1 cellular context compared by ENCODE assay signal in the genomic region with DNA sequence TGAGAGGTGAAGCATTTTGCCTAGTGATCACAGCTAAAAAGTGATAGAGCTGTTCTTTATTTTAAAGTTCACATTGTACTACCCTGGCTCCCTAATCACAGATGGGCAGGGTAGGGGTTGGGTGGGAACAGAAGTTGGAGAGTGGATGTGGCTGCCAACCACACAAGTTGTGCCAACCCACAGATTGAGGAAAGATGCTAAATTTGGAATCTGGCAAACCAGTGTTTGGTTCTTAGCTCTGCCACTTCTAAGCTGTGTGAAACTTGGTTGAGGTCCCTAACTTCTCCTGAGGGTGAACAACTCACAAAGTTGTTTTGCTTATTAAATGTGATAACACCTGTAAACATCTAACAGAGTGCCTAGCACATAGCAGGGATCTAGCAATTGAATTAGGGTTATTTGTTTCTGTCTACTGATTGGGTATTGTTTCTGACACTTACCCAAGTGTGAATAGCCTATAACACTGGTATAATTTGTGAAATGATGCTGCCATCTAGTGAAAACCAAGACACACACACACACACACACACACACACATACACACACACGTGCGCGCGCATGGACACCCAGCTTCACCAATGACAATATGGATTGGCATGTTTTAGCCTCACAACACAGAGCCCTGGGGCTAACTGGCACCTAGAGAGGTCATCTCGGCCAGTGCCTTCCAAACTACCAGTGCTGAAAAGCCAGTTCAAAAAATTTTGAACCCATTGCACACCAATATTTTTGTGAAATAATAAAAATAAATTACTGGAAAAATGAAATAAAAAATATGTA.
A peak's percentile ranks its signal among the peaks of the same experiment; 100 is the strongest.
TF ChIP-seq lines count a peak whose summit lies in the region.

No MANE protein-coding gene starts in this region.

TF ChIP-seq in K562, 482 proteins besides CTCF, POLR2A, EP300 and RAD21 (continues in another document):
- TF ChIP-seq, protein P1, sequence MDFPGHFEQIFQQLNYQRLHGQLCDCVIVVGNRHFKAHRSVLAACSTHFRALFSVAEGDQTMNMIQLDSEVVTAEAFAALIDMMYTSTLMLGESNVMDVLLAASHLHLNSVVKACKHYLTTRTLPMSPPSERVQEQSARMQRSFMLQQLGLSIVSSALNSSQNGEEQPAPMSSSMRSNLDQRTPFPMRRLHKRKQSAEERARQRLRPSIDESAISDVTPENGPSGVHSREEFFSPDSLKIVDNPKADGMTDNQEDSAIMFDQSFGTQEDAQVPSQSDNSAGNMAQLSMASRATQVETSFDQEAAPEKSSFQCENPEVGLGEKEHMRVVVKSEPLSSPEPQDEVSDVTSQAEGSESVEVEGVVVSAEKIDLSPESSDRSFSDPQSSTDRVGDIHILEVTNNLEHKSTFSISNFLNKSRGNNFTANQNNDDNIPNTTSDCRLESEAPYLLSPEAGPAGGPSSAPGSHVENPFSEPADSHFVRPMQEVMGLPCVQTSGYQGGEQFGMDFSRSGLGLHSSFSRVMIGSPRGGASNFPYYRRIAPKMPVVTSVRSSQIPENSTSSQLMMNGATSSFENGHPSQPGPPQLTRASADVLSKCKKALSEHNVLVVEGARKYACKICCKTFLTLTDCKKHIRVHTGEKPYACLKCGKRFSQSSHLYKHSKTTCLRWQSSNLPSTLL (IDR thresholded peaks at IDR 0.05), result no peak
- TF ChIP-seq, protein P2, sequence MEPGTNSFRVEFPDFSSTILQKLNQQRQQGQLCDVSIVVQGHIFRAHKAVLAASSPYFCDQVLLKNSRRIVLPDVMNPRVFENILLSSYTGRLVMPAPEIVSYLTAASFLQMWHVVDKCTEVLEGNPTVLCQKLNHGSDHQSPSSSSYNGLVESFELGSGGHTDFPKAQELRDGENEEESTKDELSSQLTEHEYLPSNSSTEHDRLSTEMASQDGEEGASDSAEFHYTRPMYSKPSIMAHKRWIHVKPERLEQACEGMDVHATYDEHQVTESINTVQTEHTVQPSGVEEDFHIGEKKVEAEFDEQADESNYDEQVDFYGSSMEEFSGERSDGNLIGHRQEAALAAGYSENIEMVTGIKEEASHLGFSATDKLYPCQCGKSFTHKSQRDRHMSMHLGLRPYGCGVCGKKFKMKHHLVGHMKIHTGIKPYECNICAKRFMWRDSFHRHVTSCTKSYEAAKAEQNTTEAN (CRISPR knock-in tag; IDR thresholded peaks at IDR 0.05), result no peak
- TF ChIP-seq SMC3 (conservative IDR thresholded peaks at IDR 0.05; ENCODE audit: insufficient read depth, low read depth, low read length) (0 out of 2 replicates have a peak, but pooled peaks have one; percentile 28), NUFIP1 (IDR thresholded peaks at IDR 0.05; ENCODE audit: partially characterized antibody) (no peak), NONO (IDR thresholded peaks at IDR 0.05; ENCODE audit: low read depth in 2 of 2, low read length in 1 of 2) (no peak), NCOA6 (IDR thresholded peaks at IDR 0.05) (no peak), ZNF830 (CRISPR knock-in tag; IDR thresholded peaks at IDR 0.05) (no peak), ZNF408 (CRISPR knock-in tag; IDR thresholded peaks at IDR 0.05; ENCODE audit: low read depth) (no peak), HOXB6 (CRISPR knock-in tag; IDR thresholded peaks at IDR 0.05; ENCODE audit: borderline replicate concordance) (no peak), ZNF778 (CRISPR knock-in tag; IDR thresholded peaks at IDR 0.05) (no peak), BCL6 (CRISPR knock-in tag; IDR thresholded peaks at IDR 0.05) (no peak), CC2D1A (IDR thresholded peaks at IDR 0.05) (peak; percentile 34; the same call in 1 of the 2 replicates), ZFP91 (CRISPR knock-in tag; IDR thresholded peaks at IDR 0.05) (no peak), SMARCE1 (IDR thresholded peaks at IDR 0.05) (no peak), EP400 (IDR thresholded peaks at IDR 0.05) (peak; percentile 55; the same call in 1 of the 2 replicates), FOXK2 (conservative IDR thresholded peaks at IDR 0.05 in 1 of 2, IDR thresholded peaks at IDR 0.05 in 1 of 2; ENCODE audit: low read depth in 2 of 2) (peak; percentile 65), HDAC1 (IDR thresholded peaks at IDR 0.05) (no peak), ZBTB9 (CRISPR knock-in tag; IDR thresholded peaks at IDR 0.05) (no peak), ZEB2 (IDR thresholded peaks at IDR 0.05) (no peak), BRF1 (IDR thresholded peaks at IDR 0.05; ENCODE audit: borderline replicate concordance, extremely low read depth, insufficient read length) (no peak), HDAC6 (IDR thresholded peaks at IDR 0.05; ENCODE audit: low read depth, low read length) (no peak), ZNF124 (CRISPR knock-in tag; IDR thresholded peaks at IDR 0.05) (no peak), DEAF1 (CRISPR knock-in tag; IDR thresholded peaks at IDR 0.05) (peak; percentile 47), NFRKB (IDR thresholded peaks at IDR 0.05; ENCODE audit: low read depth) (no peak), RBM25 (IDR thresholded peaks at IDR 0.05; ENCODE audit: low read depth, low read length, severe bottlenecking) (no peak), HMGN3 (IDR thresholded peaks at IDR 0.05; ENCODE audit: borderline replicate concordance, extremely low read depth, insufficient read length, low read depth, low read length) (no peak), HEY1 (CRISPR knock-in tag; IDR thresholded peaks at IDR 0.05; ENCODE audit: borderline replicate concordance) (no peak), RNF219 (CRISPR knock-in tag; IDR thresholded peaks at IDR 0.05) (no peak), HCFC1 (IDR thresholded peaks at IDR 0.05; ENCODE audit: low read depth, low read length) (no peak), NELFE (IDR thresholded peaks at IDR 0.05; ENCODE audit: insufficient read depth, insufficient read length) (no peak), GTF2A2 (tag; IDR thresholded peaks at IDR 0.05) (no peak), GTF2E2 (tag; IDR thresholded peaks at IDR 0.05) (no peak), FOXJ2 (tag; IDR thresholded peaks at IDR 0.05) (no peak), NRF1 (conservative IDR thresholded peaks at IDR 0.05 in 1 of 2, IDR thresholded peaks at IDR 0.05 in 1 of 2) (peak; percentile 64 to 73), GATAD2A (IDR thresholded peaks at IDR 0.05) (no peak), ZNF263 (CRISPR knock-in tag; IDR thresholded peaks at IDR 0.05; ENCODE audit: borderline replicate concordance) (no peak), SP1 (CRISPR knock-in tag; IDR thresholded peaks at IDR 0.05) (no peak), FOXA1 (IDR thresholded peaks at IDR 0.05; ENCODE audit: borderline replicate concordance) (no peak), GABPB1 (CRISPR knock-in tag; IDR thresholded peaks at IDR 0.05) (no peak), TFAM (CRISPR knock-in tag; conservative IDR thresholded peaks at IDR 0.05) (no peak), MED1 (CRISPR knock-in tag; IDR thresholded peaks at IDR 0.05; ENCODE audit: borderline replicate concordance) (no peak), ZNF384 (IDR thresholded peaks at IDR 0.05; ENCODE audit: low read depth, low read length) (no peak), ZZZ3 (IDR thresholded peaks at IDR 0.05) (no peak), NR2C2 (CRISPR knock-in tag; IDR thresholded peaks at IDR 0.05) (no peak), NR2C2 (tag; IDR thresholded peaks at IDR 0.05) (no peak), DIDO1 (tag; IDR thresholded peaks at IDR 0.05; ENCODE audit: low read depth) (peak; percentile 57; the same call in 1 of the 2 replicates), XRCC4 (IDR thresholded peaks at IDR 0.05; ENCODE audit: extremely low read depth, insufficient read depth, insufficient read length) (no peak), MYC (IDR thresholded peaks at IDR 0.05; ENCODE audit: low read depth, low read length) (peak; percentile 80; the same call in 1 of the 2 replicates), MYC (CRISPR knock-in tag; IDR thresholded peaks at IDR 0.05; ENCODE audit: borderline replicate concordance, low read depth) (no peak), TAF7 (tag; IDR thresholded peaks at IDR 0.05) (no peak)
- TF ChIP-seq, protein P3, sequence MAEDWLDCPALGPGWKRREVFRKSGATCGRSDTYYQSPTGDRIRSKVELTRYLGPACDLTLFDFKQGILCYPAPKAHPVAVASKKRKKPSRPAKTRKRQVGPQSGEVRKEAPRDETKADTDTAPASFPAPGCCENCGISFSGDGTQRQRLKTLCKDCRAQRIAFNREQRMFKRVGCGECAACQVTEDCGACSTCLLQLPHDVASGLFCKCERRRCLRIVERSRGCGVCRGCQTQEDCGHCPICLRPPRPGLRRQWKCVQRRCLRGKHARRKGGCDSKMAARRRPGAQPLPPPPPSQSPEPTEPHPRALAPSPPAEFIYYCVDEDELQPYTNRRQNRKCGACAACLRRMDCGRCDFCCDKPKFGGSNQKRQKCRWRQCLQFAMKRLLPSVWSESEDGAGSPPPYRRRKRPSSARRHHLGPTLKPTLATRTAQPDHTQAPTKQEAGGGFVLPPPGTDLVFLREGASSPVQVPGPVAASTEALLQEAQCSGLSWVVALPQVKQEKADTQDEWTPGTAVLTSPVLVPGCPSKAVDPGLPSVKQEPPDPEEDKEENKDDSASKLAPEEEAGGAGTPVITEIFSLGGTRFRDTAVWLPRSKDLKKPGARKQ (CRISPR knock-in tag; IDR thresholded peaks at IDR 0.05), result no peak
